Comparison of ENCODE assay signal across 9 cellular contexts in the genomic region with DNA sequence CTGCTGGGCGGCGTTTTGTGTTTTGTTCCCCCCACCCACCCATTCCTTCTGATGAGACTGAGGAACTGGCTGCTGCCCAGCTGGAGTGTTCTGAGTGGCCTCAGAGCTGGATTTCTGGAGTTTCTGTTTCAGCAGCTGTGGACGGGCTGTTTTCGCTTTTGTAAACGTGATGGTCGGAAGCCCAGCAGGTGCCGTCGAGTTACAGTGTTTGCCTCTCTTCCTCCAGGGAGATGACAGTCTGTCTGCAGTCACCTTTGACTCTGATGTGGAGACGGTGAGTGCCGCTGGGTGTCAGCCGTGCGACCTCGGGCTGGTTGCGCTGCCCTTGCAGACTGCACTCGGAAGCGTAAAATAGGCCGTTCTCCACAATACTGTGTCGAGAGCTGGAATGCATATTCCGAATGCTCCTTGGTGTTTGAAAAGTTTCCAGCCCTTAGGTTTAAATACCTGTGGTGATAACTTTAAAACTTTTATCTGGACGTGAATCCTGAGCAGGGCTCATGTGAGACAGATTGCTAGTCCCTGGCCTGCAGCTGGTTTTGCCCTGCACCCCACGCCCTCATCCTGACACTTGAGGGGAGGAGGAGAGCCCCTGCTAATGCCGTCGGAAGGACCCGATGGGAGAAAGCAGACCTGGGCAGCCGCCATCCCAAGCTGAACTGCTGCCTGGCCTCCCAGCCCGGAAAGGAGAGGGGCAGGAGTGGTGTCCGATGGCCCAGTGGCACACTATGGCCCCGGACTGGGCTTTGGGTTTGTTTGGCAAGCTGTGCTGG. TPM values are rescaled to one million over a fixed set of nuclear protein-coding genes. Genes with fewer than 3 reads are reported as not detected.
DNase-seq lines count a peak whose midpoint lies in the region; ATAC-seq, FAIRE-seq and TF ChIP-seq lines count a peak whose summit lies in the region.
"Had no signal": no experiment of that assay in that cellular context is flagged by ENCODE, and none has a peak within 500 bp of the region (broad histone marks: within the 10 kb centered on the region; RNA-seq: fewer than 3 reads in every experiment).

No MANE protein-coding gene starts in this region.

- H2BK5ac ChIP-seq in H1 (ENCODE audit: low read depth, low read length), result no peak overlapping the region

- H3K36me3 ChIP-seq in H1 (ENCODE audit: control insufficient read depth in 2 of 4, insufficient read depth in 4 of 4, low read length in 3 of 4) (no peaks in the 10 kb centered on the region), esophagus squamous epithelium (peaks cover 0 to 19% (median 0%) of the 10 kb centered on the region in 3 donors)

- TF ChIP-seq RAD21 in A549 (conservative IDR thresholded peaks at IDR 0.05 in 1 of 2, IDR thresholded peaks at IDR 0.05 in 1 of 2) (no peak), H1 (IDR thresholded peaks at IDR 0.05 in 1 of 2, conservative IDR thresholded peaks at IDR 0.05 in 1 of 2; ENCODE audit: low read depth in 2 of 2, low read length in 2 of 2) (no peak)

- H3K4me2 ChIP-seq in A549 (no peak overlapping the region), H1 (ENCODE audit: insufficient read depth in 1 of 2, low read depth in 2 of 2, low read length in 2 of 2) (no peak overlapping the region)

- TF ChIP-seq CTCF in A549 (IDR thresholded peaks at IDR 0.05) (no peak), H1 (IDR thresholded peaks at IDR 0.05; ENCODE audit: control extremely low read depth in 1 of 3, insufficient read depth in 1 of 3, low read depth in 1 of 3, low read length in 3 of 3) (no peak), esophagus squamous epithelium (IDR thresholded peaks at IDR 0.05) (no peak), natural killer cell (IDR thresholded peaks at IDR 0.05) (no peak)

- no peak overlapping the region for H2AK5ac ChIP-seq in H1 (ENCODE audit: low read depth, low read length)

- no peak overlapping the region for H3K27ac Mint-ChIP-seq in natural killer cell

- no peaks in the 10 kb centered on the region for H3K9me3 Mint-ChIP-seq in natural killer cell

- no peak overlapping the region for H3K18ac ChIP-seq in H1 (ENCODE audit: extremely low read depth, low read length)

- H4K91ac ChIP-seq in H1 (replicated peaks; ENCODE audit: insufficient read length, low read length), result no peak overlapping the region

- no peak for FAIRE-seq in A549 (lab: Jason Lieb, UNC)
- no peak for FAIRE-seq in H1 (lab: Jason Lieb, UNC)
- FAIRE-seq: G401.6 had no signal

- H3K14ac ChIP-seq in H1 (ENCODE audit: insufficient read length), result no peak overlapping the region

- DNase-seq in A549 (ENCODE audit: low read depth in 1 of 2, low spot score in 1 of 2), result no peak
- DNase-seq in H1 (ENCODE audit: low read depth in 1 of 2, low spot score in 2 of 2), result no peak
- DNase-seq in esophagus squamous epithelium (lab: John Stamatoyannopoulos, UW), result no peak
- no peak for DNase-seq in natural killer cell
- DNase-seq in DMS79 treated with DMSO at 0.1 percent for 48 hours (lab: John Stamatoyannopoulos, UW), result no peak

- no peaks in the 10 kb centered on the region for H3K4me1 Mint-ChIP-seq in natural killer cell

- H3K4me1 ChIP-seq in A549, result peaks cover 7% of the 10 kb centered on the region
- peaks cover 0 to 6% (median 1%) of the 10 kb centered on the region in 4 experiments; a peak in 4 of 7 replicates for H3K4me1 ChIP-seq in H1 (replicated peaks in 1 of 4; ENCODE audit: control insufficient read depth in 3 of 4, insufficient read depth in 4 of 4, low read length in 3 of 4)
- peaks cover 0 to 16% (median 0%) of the 10 kb centered on the region in 3 donors for H3K4me1 ChIP-seq in esophagus squamous epithelium

- no peak overlapping the region for H4K8ac ChIP-seq in H1 (ENCODE audit: extremely low read depth, insufficient read depth, low read length)

- TF ChIP-seq POLR2A in A549 (IDR thresholded peaks at IDR 0.05; ENCODE audit: low read length) (no peak), H1 (IDR thresholded peaks at IDR 0.05; ENCODE audit: control extremely low read depth in 1 of 2, low read depth in 2 of 2, low read length in 2 of 2) (no peak), esophagus squamous epithelium (IDR thresholded peaks at IDR 0.05) (no peak)

- POLR2A ChIA-PET in A549 (lab: Yijun Ruan, JAX) (no interaction called here), H1 (lab: Charles Lee; ENCODE audit: partially characterized antibody) (interaction anchor here (0.8 to 1.6 kb wide), 4 partner anchors 11 to 44 kb away, joined by 3 to 4 read pairs (median 3); partner anchors contain the start of gene BRAT1)

- 92% methylated on average over 28 of the region's 28 CpGs for WGBS in A549 (ENCODE audit: missing lambda C conversion rate)
- 83% methylated on average over 28 of the region's 28 CpGs; no CpG with 5 or more reads in 1 of the 2 experiments for WGBS in H1 (ENCODE audit: extremely low coverage in 1 of 2, insufficient coverage in 1 of 2, insufficient read length in 1 of 2, insufficient replicate concordance in 2 of 2, low coverage in 1 of 2, low lambda C conversion rate in 2 of 2, missing lambda C conversion rate in 1 of 2), 2 experiments
- 58 to 73% methylated on average over 15 to 26 of the region's 28 CpGs for WGBS in esophagus squamous epithelium, 2 donors

- peaks cover 0 to 4% of the 10 kb centered on the region in 2 experiments for H4K20me1 ChIP-seq in H1 (replicated peaks in 1 of 2; ENCODE audit: control insufficient read depth in 1 of 2, insufficient read depth in 2 of 2, low read length in 2 of 2)

- CTCF ChIA-PET in A549 (lab: Yijun Ruan, JAX) (interaction anchor here (0.7 to 2.6 kb wide), 16 partner anchors 8 to 130 kb away, joined by 3 to 14 read pairs (median 4); partner anchors contain the start of gene IQCE), H1 (lab: Charles Lee; ENCODE audit: partially characterized antibody) (interaction anchor here (0.6 to 3.4 kb wide), 46 partner anchors 9 to 150 kb away, joined by 3 to 27 read pairs (median 4); partner anchors contain the start of gene TTYH3)

- H3K56ac ChIP-seq in H1 (replicated peaks; ENCODE audit: insufficient read length, low read depth, low read length), result no peak overlapping the region

- no peak overlapping the region for H2BK12ac ChIP-seq in H1 (ENCODE audit: low read depth, low read length)

- ATAC-seq in A549 (peak; percentile 14 to 17; a peak in 2 of 6 replicates), GM19035 (IDR thresholded peaks at IDR 0.05; ENCODE audit: unreplicated experiment) (peak; percentile 93), HG03378 (IDR thresholded peaks at IDR 0.05; ENCODE audit: unreplicated experiment) (peak; percentile 50), HG03139 (IDR thresholded peaks at IDR 0.05; ENCODE audit: unreplicated experiment) (no peak), natural killer cell (no peak)

- H3K79me2 ChIP-seq in H1 (ENCODE audit: control insufficient read depth in 1 of 2, insufficient read depth in 2 of 2, low read length in 2 of 2), result no peaks in the 10 kb centered on the region

- no peak overlapping the region for H3K27ac ChIP-seq in A549
- no peak overlapping the region for H3K27ac ChIP-seq in H1 (ENCODE audit: low read depth, low read length)
- no peak overlapping the region for H3K27ac ChIP-seq in esophagus squamous epithelium

- H3K4ac ChIP-seq in H1 (replicated peaks; ENCODE audit: insufficient read length, low read depth, low read length), result no peak overlapping the region

- H3K9ac ChIP-seq in H1 (replicated peaks in 1 of 4; ENCODE audit: extremely low read depth in 1 of 4, low read depth in 3 of 4, low read length in 3 of 4), result no peak overlapping the region

- H2BK120ac ChIP-seq in H1 (replicated peaks; ENCODE audit: low read depth, low read length), result no peak overlapping the region

- no peaks in the 10 kb centered on the region for H3K27me3 Mint-ChIP-seq in natural killer cell (ENCODE audit: low read depth in 2 of 2)

- H2BK20ac ChIP-seq in H1 (ENCODE audit: low read length), result no peak overlapping the region

- H3K4me3 Mint-ChIP-seq in natural killer cell, result no peak overlapping the region

- H2AFZ ChIP-seq in H1 (ENCODE audit: low read length), result no peak overlapping the region

- no peak overlapping the region for H4K5ac ChIP-seq in H1 (ENCODE audit: insufficient read length, low read depth, low read length)

- no peak overlapping the region for H3K23ac ChIP-seq in H1 (ENCODE audit: insufficient read length)

- peaks cover 4% of the 10 kb centered on the region for H3K79me1 ChIP-seq in H1 (ENCODE audit: low read depth, low read length)

- no peak overlapping the region for H3K4me3 ChIP-seq in A549
- H3K4me3 ChIP-seq in H1 (ENCODE audit: extremely low read depth in 1 of 4, insufficient read depth in 2 of 4, low read depth in 3 of 4, low read length in 4 of 4), result no peak overlapping the region
- peak overlapping the region in 1 of 4 donors; percentile 13 for H3K4me3 ChIP-seq in esophagus squamous epithelium

- H3K36me3 Mint-ChIP-seq in natural killer cell, result no peaks in the 10 kb centered on the region

- intact Hi-C loops in esophagus squamous epithelium (cut with DNase I) (no loop called here), natural killer cell (cut with micrococcal nuclease) (no loop called here)

- no peaks in the 10 kb centered on the region for H3K9me3 ChIP-seq in A549
- H3K9me3 ChIP-seq in H1 (ENCODE audit: insufficient read depth in 2 of 2, low read depth in 1 of 2, low read length in 1 of 2), result no peaks in the 10 kb centered on the region
- no peaks in the 10 kb centered on the region for H3K9me3 ChIP-seq in esophagus squamous epithelium

- H3K27me3 ChIP-seq in H1 (replicated peaks in 1 of 4; ENCODE audit: control insufficient read depth in 3 of 4, extremely low read depth in 1 of 4, insufficient read depth in 3 of 4, low read length in 3 of 4) (no peaks in the 10 kb centered on the region), esophagus squamous epithelium (no peaks in the 10 kb centered on the region)

- H3K23me2 ChIP-seq in H1 (ENCODE audit: low read depth, low read length), result no peaks in the 10 kb centered on the region; the same call in 1 of the 2 replicates

- TF ChIP-seq EP300 in A549 (IDR thresholded peaks at IDR 0.05), result no peak
- no peak for TF ChIP-seq EP300 in H1 (IDR thresholded peaks at IDR 0.05; ENCODE audit: borderline replicate concordance in 1 of 2, low read depth in 2 of 2, low read length in 2 of 2)

- H2BK15ac ChIP-seq in H1 (ENCODE audit: low read length), result peak overlapping the region; percentile 31; the same call in 1 of the 2 replicates

RNA-seq across cellular contexts. Expression of gene IQCE, which starts 8.3 kb away (rescaled TPM):
- polyA plus RNA-seq in A549 (2011; rRNA removed) (10.1 and 10.6 TPM in 2 replicates), A549 (2017; fragmentation: RNase III; extraction: RNeasy Plus Mini Kit Qiagen cat#74134 plus additional on column Dnase treatment) (11.3 to 13.0 TPM (median 12.8 TPM) in 3 replicates), H1 (2011; rRNA removed) (2.2 and 3.1 TPM in 2 replicates)
- 8.9 and 9.3 TPM in 2 replicates for polyA plus RNA-seq in A549 (2012; cell fraction: cytosol; rRNA removed)
- 16.7 and 18.2 TPM in 2 replicates for polyA plus RNA-seq in A549 (2012; cell fraction: nucleus; rRNA removed)
- polyA minus RNA-seq in A549 (2011; rRNA and poly(A)+ RNA removed), result 10.6 and 13.3 TPM in 2 replicates
- 4.9 and 5.7 TPM in 2 replicates for total RNA-seq in H1 (2021; fragmentation: NEBNext Ultra II Directional; extraction: Animal tissue kit (Norgen Biotek cat#: 25700))
- polyA plus RNA-seq in H1 (2011; cell fraction: cytosol; rRNA removed), result 3.1 TPM
- polyA plus RNA-seq in H1 (2011; cell fraction: nucleus; rRNA removed), result 7.4 TPM
- polyA plus RNA-seq in H1 (2012, experiment 1 of 2), result 3.0 to 4.0 TPM (median 3.7 TPM) in 4 replicates
- polyA plus RNA-seq in H1 (2012, experiment 2 of 2), result 2.0 TPM
- polyA plus RNA-seq in H1 (2013, experiment 1 of 2), result 2.6 TPM
- polyA plus RNA-seq in H1 (2013, experiment 2 of 2), result 2.5 TPM
- polyA minus RNA-seq in H1 (2011; rRNA and poly(A)+ RNA removed), result 2.8 and 3.1 TPM in 2 replicates
- 2.8 TPM for polyA minus RNA-seq in H1 (2011; cell fraction: cytosol; rRNA and poly(A)+ RNA removed)
- polyA minus RNA-seq in H1 (2011; cell fraction: nucleus; rRNA and poly(A)+ RNA removed), result 6.4 TPM
- total RNA-seq in esophagus squamous epithelium (10 to 100 TPM in 1 of 4 donors, 1 to 10 TPM in 3; 4.5 to 10.6 (median 6.3) TPM), natural killer cell (10 to 100 TPM in 2 of 3 donors, 1 to 10 TPM in 1; 9.6 to 13.5 (median 11.3) TPM)

RNA-seq across cellular contexts. Expression of gene BRAT1, which starts 11.8 kb away (rescaled TPM):
- polyA plus RNA-seq in A549 (2011; rRNA removed) (11.9 and 13.3 TPM in 2 replicates), A549 (2017; fragmentation: RNase III; extraction: RNeasy Plus Mini Kit Qiagen cat#74134 plus additional on column Dnase treatment) (22.6 to 25.6 TPM (median 24.4 TPM) in 3 replicates), H1 (2011; rRNA removed) (36.8 and 60.5 TPM in 2 replicates)
- polyA plus RNA-seq in A549 (2012; cell fraction: cytosol; rRNA removed), result 35.3 and 50.2 TPM in 2 replicates
- 140 and 205 TPM in 2 replicates for polyA plus RNA-seq in A549 (2012; cell fraction: nucleus; rRNA removed)
- 12.4 and 13.3 TPM in 2 replicates for polyA minus RNA-seq in A549 (2011; rRNA and poly(A)+ RNA removed)
- 42.3 and 45.2 TPM in 2 replicates for total RNA-seq in H1 (2021; fragmentation: NEBNext Ultra II Directional; extraction: Animal tissue kit (Norgen Biotek cat#: 25700))
- 40.8 TPM for polyA plus RNA-seq in H1 (2011; cell fraction: cytosol; rRNA removed)
- 163 TPM for polyA plus RNA-seq in H1 (2011; cell fraction: nucleus; rRNA removed)
- polyA plus RNA-seq in H1 (2012, experiment 1 of 2), result 30.5 to 38.9 TPM (median 37.6 TPM) in 4 replicates
- 34.5 TPM for polyA plus RNA-seq in H1 (2012, experiment 2 of 2)
- polyA plus RNA-seq in H1 (2013, experiment 1 of 2), result 25.6 TPM
- polyA plus RNA-seq in H1 (2013, experiment 2 of 2), result 21.6 TPM
- 10.4 and 12.6 TPM in 2 replicates for polyA minus RNA-seq in H1 (2011; rRNA and poly(A)+ RNA removed)
- 21.5 TPM for polyA minus RNA-seq in H1 (2011; cell fraction: cytosol; rRNA and poly(A)+ RNA removed)
- 25.1 TPM for polyA minus RNA-seq in H1 (2011; cell fraction: nucleus; rRNA and poly(A)+ RNA removed)
- total RNA-seq in esophagus squamous epithelium (10 to 100 TPM; 15.5 to 28.3 (median 22.8) TPM), natural killer cell (10 to 100 TPM; 24.9 to 26.7 (median 25.6) TPM)

RNA-seq across cellular contexts. Expression of gene LFNG, which starts 47.5 kb away (rescaled TPM):
- polyA plus RNA-seq in A549 (2011; rRNA removed), result 2.3 and 2.9 TPM in 2 replicates
- 4.7 and 6.4 TPM in 2 replicates for polyA plus RNA-seq in A549 (2012; cell fraction: cytosol; rRNA removed)
- polyA plus RNA-seq in A549 (2012; cell fraction: nucleus; rRNA removed), result 10.0 and 15.6 TPM in 2 replicates
- polyA plus RNA-seq in A549 (2017; fragmentation: RNase III; extraction: RNeasy Plus Mini Kit Qiagen cat#74134 plus additional on column Dnase treatment), result 5.8 to 7.3 TPM (median 6.3 TPM) in 3 replicates
- 2.7 and 3.0 TPM in 2 replicates for polyA minus RNA-seq in A549 (2011; rRNA and poly(A)+ RNA removed)
- total RNA-seq in H1 (2021; fragmentation: NEBNext Ultra II Directional; extraction: Animal tissue kit (Norgen Biotek cat#: 25700)), result 28.9 and 31.6 TPM in 2 replicates
- 35.6 and 53.0 TPM in 2 replicates for polyA plus RNA-seq in H1 (2011; rRNA removed)
- polyA plus RNA-seq in H1 (2011; cell fraction: cytosol; rRNA removed), result 34.6 TPM
- polyA plus RNA-seq in H1 (2011; cell fraction: nucleus; rRNA removed), result 59.9 TPM
- 25.2 to 37.3 TPM (median 35.0 TPM) in 4 replicates for polyA plus RNA-seq in H1 (2012, experiment 1 of 2)
- 31.6 TPM for polyA plus RNA-seq in H1 (2012, experiment 2 of 2)
- polyA plus RNA-seq in H1 (2013, experiment 1 of 2), result 26.6 TPM
- polyA plus RNA-seq in H1 (2013, experiment 2 of 2), result 29.4 TPM
- 15.4 and 17.4 TPM in 2 replicates for polyA minus RNA-seq in H1 (2011; rRNA and poly(A)+ RNA removed)
- 36.6 TPM for polyA minus RNA-seq in H1 (2011; cell fraction: cytosol; rRNA and poly(A)+ RNA removed)
- polyA minus RNA-seq in H1 (2011; cell fraction: nucleus; rRNA and poly(A)+ RNA removed), result 37.5 TPM
- 10 to 100 TPM in 3 of 4 donors, 1 to 10 TPM in 1; 6.1 to 17.2 (median 11.9) TPM for total RNA-seq in esophagus squamous epithelium
- 100 to 1,000 TPM; 140 to 191 (median 176) TPM for total RNA-seq in natural killer cell

Comparison
In these comparisons a context has a peak if more than half of its experiments do, and no peak if none do; other contexts are left out.
1. ATAC-seq: peak in A549 (2 of 2), GM19035 (single experiment) and HG03378 (single experiment); none in HG03139 (single experiment) and natural killer cell (0 of 3).